ENCODE assay signal across 14 cellular contexts in the genomic region with DNA sequence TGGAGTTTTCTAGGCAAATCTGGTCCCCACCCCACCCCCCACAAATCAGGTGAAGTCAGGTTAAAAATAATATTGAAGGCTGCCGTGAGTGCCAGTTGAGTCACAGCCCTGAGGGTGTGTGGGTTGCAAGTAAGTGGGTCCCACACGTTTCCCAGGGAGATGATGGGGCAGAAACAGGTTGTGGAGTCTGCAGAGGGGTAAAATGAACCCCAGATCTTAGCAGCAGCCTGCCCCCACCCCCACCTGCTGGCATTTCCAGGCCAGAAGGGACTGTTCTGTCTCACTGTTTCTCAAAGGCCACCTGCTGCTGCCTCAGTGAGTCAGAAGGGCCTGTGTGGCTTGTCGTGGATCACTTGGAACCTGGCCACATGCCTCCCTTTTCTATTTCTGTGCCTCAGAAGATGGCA. TPM values are rescaled to one million over a fixed set of nuclear protein-coding genes. Genes with fewer than 3 reads are reported as not detected.
A peak's percentile ranks its signal among the peaks of the same experiment; 100 is the strongest.
DNase-seq lines count a peak whose midpoint lies in the region; ATAC-seq, FAIRE-seq and TF ChIP-seq lines count a peak whose summit lies in the region.
"Had no signal": no experiment of that assay in that cellular context is flagged by ENCODE, and none has a peak within 500 bp of the region (broad histone marks: within the 10 kb centered on the region; RNA-seq: fewer than 3 reads in every experiment).

No MANE protein-coding gene starts in this region.

- H3K36me3 ChIP-seq in kidney (ENCODE audit: control insufficient read depth in 1 of 2, insufficient read depth in 2 of 2, low read length in 2 of 2) (no peaks in the 10 kb centered on the region), adrenal gland (replicated peaks in 1 of 2) (no peaks in the 10 kb centered on the region)
- H3K36me3 ChIP-seq: cardiac muscle cell, esophagus muscularis mucosa had no signal

- H3K4me3 ChIP-seq in kidney (ENCODE audit: low read length in 2 of 2) (no peak overlapping the region), adrenal gland (no peak overlapping the region)
- H3K4me3 ChIP-seq: cardiac muscle cell, esophagus muscularis mucosa had no signal

- no peak overlapping the region for H3K9ac ChIP-seq in kidney (ENCODE audit: low read length in 2 of 2)

- DNase-seq in ELR (ENCODE audit: low read depth), result peak; percentile 46
- DNase-seq in RCC 7860 (ENCODE audit: low spot score), result peak; percentile 31
- peak; percentile 31 to 34 for DNase-seq in stimulated activated CD4-positive, alpha-beta T cell treated with anti-CD3 and anti-CD28 coated beads, Interleukin-1b, Interleukin-23, amount 100 ng/mL, for 4 hours (ENCODE audit: low read depth in 2 of 2)
- DNase-seq in effector CD4-positive, alpha-beta T cell, result no peak
- no peak for DNase-seq in kidney
- DNase-seq in adrenal gland, result no peak
- DNase-seq: NCI-H524 treated with DMSO at 0.1 percent for 48 hours, SIG-M5 had no signal

- H3K4me1 ChIP-seq in kidney (ENCODE audit: control insufficient read depth in 1 of 2, insufficient read depth in 1 of 2, low read depth in 1 of 2, low read length in 2 of 2) (no peaks in the 10 kb centered on the region), adrenal gland (replicated peaks in 1 of 2) (no peaks in the 10 kb centered on the region)
- H3K4me1 ChIP-seq: esophagus muscularis mucosa had no signal

- no peak overlapping the region for H3K27ac ChIP-seq in kidney (ENCODE audit: low read depth in 2 of 2, low read length in 2 of 2)
- H3K27ac ChIP-seq in adrenal gland, result no peak overlapping the region
- H3K27ac ChIP-seq: C4-2B, cardiac muscle cell, esophagus muscularis mucosa had no signal

- 63 to 70% (median 69%) methylated on average over 3 of the region's 3 CpGs; no CpG with 5 or more reads in 1 of the 4 donors for WGBS in adrenal gland, 4 donors

- no peaks in the 10 kb centered on the region for H3K27me3 Mint-ChIP-seq in activated naive CD8-positive, alpha-beta T cell

- H3K9me3 Mint-ChIP-seq in activated naive CD8-positive, alpha-beta T cell (ENCODE audit: low read depth), result no peaks in the 10 kb centered on the region
- H3K9me3 Mint-ChIP-seq: memory B cell had no signal

- no peaks in the 10 kb centered on the region for H3K27me3 ChIP-seq in adrenal gland
- H3K27me3 ChIP-seq: cardiac muscle cell, esophagus muscularis mucosa had no signal

- peak overlapping the region; percentile 51 for H3K4me3 Mint-ChIP-seq in activated naive CD8-positive, alpha-beta T cell
- H3K4me3 Mint-ChIP-seq: memory B cell had no signal

- TF ChIP-seq POLR2A in adrenal gland (IDR thresholded peaks at IDR 0.05), result no peak

- intact Hi-C loops in kidney (cut with DNase I) (no loop called here), adrenal gland (cut with DNase I) (no loop called here)

- TF ChIP-seq CTCF in kidney (IDR thresholded peaks at IDR 0.05; ENCODE audit: borderline replicate concordance, extremely low read depth, insufficient read depth) (no peak), adrenal gland (IDR thresholded peaks at IDR 0.05) (no peak)

- peaks cover 49% of the 10 kb centered on the region for H3K4me1 Mint-ChIP-seq in activated naive CD8-positive, alpha-beta T cell (ENCODE audit: low read depth)

- H3K9me3 ChIP-seq in kidney (ENCODE audit: control insufficient read depth in 1 of 2, low read length in 2 of 2) (no peaks in the 10 kb centered on the region), adrenal gland (replicated peaks in 1 of 3) (no peaks in the 10 kb centered on the region)
- H3K9me3 ChIP-seq: esophagus muscularis mucosa had no signal

- H3K27ac Mint-ChIP-seq in activated naive CD8-positive, alpha-beta T cell, result peak overlapping the region; percentile 84
- H3K27ac Mint-ChIP-seq: memory B cell had no signal

- no peaks in the 10 kb centered on the region for H3K36me3 Mint-ChIP-seq in activated naive CD8-positive, alpha-beta T cell
- H3K36me3 Mint-ChIP-seq: memory B cell had no signal

- no peak for FAIRE-seq in RCC 7860 (lab: Jason Lieb, UNC)
- no peak for FAIRE-seq in kidney (lab: Jason Lieb, UNC)

- no peak for ATAC-seq in HG03196 (IDR thresholded peaks at IDR 0.05; ENCODE audit: unreplicated experiment)

RNA-seq across cellular contexts. Expression of a gene that starts 59.8 kb away (rescaled TPM):
- total RNA-seq in kidney (28.6 TPM), adrenal gland (10 to 100 TPM in 4 of 8 donors, 1 to 10 TPM in 4; 3.7 to 30.0 (median 18.2) TPM)
- polyA plus RNA-seq in kidney (ENCODE audit: insufficient read depth, low read depth, low replicate concordance) (12.4 TPM), adrenal gland (10 to 100 TPM in 1 of 3 donors, 1 to 10 TPM in 2; 8.7 to 34.4 (median 9.8) TPM)

Comparison
In these comparisons a context has a peak if more than half of its experiments do, and no peak if none do; other contexts are left out.
1. DNase-seq: peak in ELR (single experiment), RCC 7860 (single experiment) and stimulated activated CD4-positive, alpha-beta T cell treated with anti-CD3 and anti-CD28 coated beads, Interleukin-1b, Interleukin-23, amount 100 ng/mL, for 4 hours (2 of 2); none in effector CD4-positive, alpha-beta T cell (single experiment), kidney (single experiment) and adrenal gland (0 of 7).